31 cellular contexts compared by ENCODE assay signal in the genomic region with DNA sequence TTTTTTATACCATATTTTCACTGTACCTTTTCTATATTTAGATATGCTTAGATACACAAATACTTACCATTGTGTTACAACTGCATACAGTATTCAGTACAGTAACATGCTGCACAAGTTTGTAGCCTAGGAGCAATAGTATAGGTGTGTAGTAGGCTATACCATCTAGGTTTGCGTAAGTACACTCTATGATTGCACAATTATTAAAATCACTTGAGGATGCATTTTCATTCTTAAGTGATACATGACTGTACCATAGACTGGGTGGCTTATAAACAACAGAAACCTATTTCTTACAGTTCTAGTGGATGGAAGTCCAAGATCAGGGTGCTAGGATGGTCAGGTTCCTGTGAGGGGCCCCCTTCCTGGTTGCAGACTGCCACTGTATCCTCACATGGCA.
"Had no signal": no experiment of that assay in that cellular context is flagged by ENCODE, and none has a peak within 500 bp of the region (broad histone marks: within the 10 kb centered on the region; RNA-seq: fewer than 3 reads in every experiment).

No MANE protein-coding gene starts in this region.

- H3K4me3 ChIP-seq: ascending aorta, breast epithelium, coronary artery, dorsolateral prefrontal cortex, esophagus squamous epithelium, gastroesophageal sphincter, heart right ventricle had no signal

- H3K27me3 Mint-ChIP-seq: activated CD4-positive, alpha-beta memory T cell treated with anti-CD3 and anti-CD28 coated beads, Interleukin-2, amount 10 ng/mL, durations not matched to agents 7 days and 5 days; activated naive CD4-positive, alpha-beta T cell treated with anti-CD3 and anti-CD28 coated beads, Interleukin-2, amount 10 ng/mL, durations not matched to agents 7 days and 5 days; brain; dendritic cell treated with granulocyte-macrophage colony-stimulating factor and Interleukin-4, amounts not matched to agents 40 ng/mL and 50 ng/mL, for 4 days had no signal

- H3K4me1 ChIP-seq: ascending aorta, breast epithelium, gastroesophageal sphincter, heart right ventricle had no signal

- H3K4me3 Mint-ChIP-seq: activated CD4-positive, alpha-beta memory T cell treated with anti-CD3 and anti-CD28 coated beads, Interleukin-2, amount 10 ng/mL, durations not matched to agents 7 days and 5 days; activated CD4-positive, alpha-beta T cell treated with anti-CD3 and anti-CD28 coated beads, Interleukin-2, amount 10 ng/mL, durations not matched to agents 7 days and 5 days; activated naive CD4-positive, alpha-beta T cell treated with anti-CD3 and anti-CD28 coated beads, Interleukin-2, amount 10 ng/mL, durations not matched to agents 7 days and 5 days; activated naive CD8-positive, alpha-beta T cell treated with anti-CD3 and anti-CD28 coated beads, Interleukin-2, amount 10 ng/mL, durations not matched to agents 7 days and 5 days; activated T-cell treated with anti-CD3 and anti-CD28 coated beads, Interleukin-2, amount 50 U/mL, for 24 hours; activated T-cell treated with anti-CD3 and anti-CD28 coated beads, Interleukin-2, amount 50 U/mL, for 72 hours; brain; central memory CD8-positive, alpha-beta T cell; dendritic cell treated with granulocyte-macrophage colony-stimulating factor and Interleukin-4, amounts not matched to agents 40 ng/mL and 50 ng/mL, for 4 days; effector memory CD8-positive, alpha-beta T cell; WTC11 had no signal

- H3K9me3 Mint-ChIP-seq: activated CD4-positive, alpha-beta memory T cell treated with anti-CD3 and anti-CD28 coated beads, Interleukin-2, amount 10 ng/mL, durations not matched to agents 7 days and 5 days; activated CD4-positive, alpha-beta T cell treated with anti-CD3 and anti-CD28 coated beads, Interleukin-2, amount 10 ng/mL, durations not matched to agents 7 days and 5 days; activated naive CD4-positive, alpha-beta T cell treated with anti-CD3 and anti-CD28 coated beads, Interleukin-2, amount 10 ng/mL, durations not matched to agents 7 days and 5 days; activated naive CD4-positive, alpha-beta T cell treated with anti-CD3 and anti-CD28 coated beads, Interleukin-2, amount 50 U/mL, for 72 hours; activated naive CD8-positive, alpha-beta T cell treated with anti-CD3 and anti-CD28 coated beads, Interleukin-2, amount 10 ng/mL, durations not matched to agents 7 days and 5 days; activated T-cell treated with anti-CD3 and anti-CD28 coated beads, Interleukin-2, amount 50 U/mL, for 24 hours; central memory CD8-positive, alpha-beta T cell; dendritic cell treated with granulocyte-macrophage colony-stimulating factor and Interleukin-4, amounts not matched to agents 40 ng/mL and 50 ng/mL, for 4 days; effector memory CD8-positive, alpha-beta T cell had no signal

- H3K27ac Mint-ChIP-seq: activated CD4-positive, alpha-beta memory T cell treated with anti-CD3 and anti-CD28 coated beads, Interleukin-2, amount 10 ng/mL, durations not matched to agents 7 days and 5 days; activated CD4-positive, alpha-beta T cell treated with anti-CD3 and anti-CD28 coated beads, Interleukin-2, amount 10 ng/mL, durations not matched to agents 7 days and 5 days; activated naive CD4-positive, alpha-beta T cell treated with anti-CD3 and anti-CD28 coated beads, Interleukin-2, amount 10 ng/mL, durations not matched to agents 7 days and 5 days; activated naive CD4-positive, alpha-beta T cell treated with anti-CD3 and anti-CD28 coated beads, Interleukin-2, amount 50 U/mL, for 72 hours; activated naive CD8-positive, alpha-beta T cell treated with anti-CD3 and anti-CD28 coated beads, Interleukin-2, amount 10 ng/mL, durations not matched to agents 7 days and 5 days; activated T-cell treated with anti-CD3 and anti-CD28 coated beads, Interleukin-2, amount 50 U/mL, for 24 hours; activated T-cell treated with anti-CD3 and anti-CD28 coated beads, Interleukin-2, amount 50 U/mL, for 72 hours; brain; dendritic cell treated with granulocyte-macrophage colony-stimulating factor and Interleukin-4, amounts not matched to agents 40 ng/mL and 50 ng/mL, for 4 days; effector memory CD8-positive, alpha-beta T cell; WTC11 had no signal

- DNase-seq: activated CD4-positive, alpha-beta memory T cell treated with anti-CD3 and anti-CD28 coated beads, Interleukin-2, amount 10 ng/mL, durations not matched to agents 7 days and 5 days; activated CD4-positive, alpha-beta T cell treated with anti-CD3 and anti-CD28 coated beads for 1 hour; activated CD4-positive, alpha-beta T cell treated with anti-CD3 and anti-CD28 coated beads for 4 hours; activated CD4-positive, alpha-beta T cell treated with anti-CD3 and anti-CD28 coated beads, Interleukin-2, amount 10 ng/mL, durations not matched to agents 7 days and 5 days; activated CD4-positive, alpha-beta T cell treated with anti-CD3 and anti-CD28 coated beads, Interleukin-2, amount 50 U/mL, for 4 hours; activated CD8-positive, alpha-beta memory T cell treated with anti-CD3 and anti-CD28 coated beads, Interleukin-2, amount 50 U/mL, for 48 hours; activated gamma-delta T cell; activated naive CD4-positive, alpha-beta T cell; activated naive CD4-positive, alpha-beta T cell treated with anti-CD3 and anti-CD28 coated beads, Interleukin-2, amount 10 ng/mL, durations not matched to agents 7 days and 5 days; activated naive CD8-positive, alpha-beta T cell treated with anti-CD3 and anti-CD28 coated beads, Interleukin-2, amount 10 ng/mL, durations not matched to agents 7 days and 5 days; activated T-cell treated with anti-CD3 and anti-CD28 coated beads for 4 hours; activated T-cell treated with anti-CD3 and anti-CD28 coated beads, Interleukin-2, amount 50 U/mL, for 24 hours; activated T-cell treated with anti-CD3 and anti-CD28 coated beads, Interleukin-2, amount 50 U/mL, for 72 hours; dorsolateral prefrontal cortex; effector CD4-positive, alpha-beta T cell; effector memory CD8-positive, alpha-beta T cell; esophagus squamous epithelium; foreskin melanocyte; heart right ventricle; T-helper 2 cell had no signal

- H3K36me3 ChIP-seq: ascending aorta, breast epithelium, esophagus squamous epithelium, gastroesophageal sphincter, heart right ventricle had no signal

- H3K9me3 ChIP-seq: ascending aorta, breast epithelium, esophagus squamous epithelium, gastroesophageal sphincter, heart right ventricle had no signal

- H3K4me1 Mint-ChIP-seq: activated CD4-positive, alpha-beta memory T cell treated with anti-CD3 and anti-CD28 coated beads, Interleukin-2, amount 10 ng/mL, durations not matched to agents 7 days and 5 days; activated CD4-positive, alpha-beta T cell treated with anti-CD3 and anti-CD28 coated beads, Interleukin-2, amount 10 ng/mL, durations not matched to agents 7 days and 5 days; activated naive CD4-positive, alpha-beta T cell treated with anti-CD3 and anti-CD28 coated beads, Interleukin-2, amount 10 ng/mL, durations not matched to agents 7 days and 5 days; activated naive CD8-positive, alpha-beta T cell treated with anti-CD3 and anti-CD28 coated beads, Interleukin-2, amount 10 ng/mL, durations not matched to agents 7 days and 5 days; central memory CD8-positive, alpha-beta T cell had no signal

- H3K27me3 ChIP-seq: ascending aorta, breast epithelium, dorsolateral prefrontal cortex, esophagus squamous epithelium, gastroesophageal sphincter, heart right ventricle had no signal

- ATAC-seq: activated naive CD4-positive, alpha-beta T cell treated with anti-CD3 and anti-CD28 coated beads, Interleukin-2, amount 50 U/mL, for 72 hours; activated T-cell treated with anti-CD3 and anti-CD28 coated beads, Interleukin-2, amount 50 U/mL, for 72 hours; effector memory CD8-positive, alpha-beta T cell; gastroesophageal sphincter; heart right ventricle; WTC11 had no signal

- H3K36me3 Mint-ChIP-seq: activated naive CD4-positive, alpha-beta T cell treated with anti-CD3 and anti-CD28 coated beads, Interleukin-2, amount 10 ng/mL, durations not matched to agents 7 days and 5 days; activated naive CD4-positive, alpha-beta T cell treated with anti-CD3 and anti-CD28 coated beads, Interleukin-2, amount 50 U/mL, for 72 hours; activated naive CD8-positive, alpha-beta T cell treated with anti-CD3 and anti-CD28 coated beads, Interleukin-2, amount 10 ng/mL, durations not matched to agents 7 days and 5 days; WTC11 had no signal

- H3K27ac ChIP-seq: ascending aorta, breast epithelium, coronary artery, dorsolateral prefrontal cortex, epithelial cell of prostate, esophagus squamous epithelium, gastroesophageal sphincter, heart right ventricle, VCaP had no signal
